ENCODE assay signal across 8 cellular contexts in the genomic region with DNA sequence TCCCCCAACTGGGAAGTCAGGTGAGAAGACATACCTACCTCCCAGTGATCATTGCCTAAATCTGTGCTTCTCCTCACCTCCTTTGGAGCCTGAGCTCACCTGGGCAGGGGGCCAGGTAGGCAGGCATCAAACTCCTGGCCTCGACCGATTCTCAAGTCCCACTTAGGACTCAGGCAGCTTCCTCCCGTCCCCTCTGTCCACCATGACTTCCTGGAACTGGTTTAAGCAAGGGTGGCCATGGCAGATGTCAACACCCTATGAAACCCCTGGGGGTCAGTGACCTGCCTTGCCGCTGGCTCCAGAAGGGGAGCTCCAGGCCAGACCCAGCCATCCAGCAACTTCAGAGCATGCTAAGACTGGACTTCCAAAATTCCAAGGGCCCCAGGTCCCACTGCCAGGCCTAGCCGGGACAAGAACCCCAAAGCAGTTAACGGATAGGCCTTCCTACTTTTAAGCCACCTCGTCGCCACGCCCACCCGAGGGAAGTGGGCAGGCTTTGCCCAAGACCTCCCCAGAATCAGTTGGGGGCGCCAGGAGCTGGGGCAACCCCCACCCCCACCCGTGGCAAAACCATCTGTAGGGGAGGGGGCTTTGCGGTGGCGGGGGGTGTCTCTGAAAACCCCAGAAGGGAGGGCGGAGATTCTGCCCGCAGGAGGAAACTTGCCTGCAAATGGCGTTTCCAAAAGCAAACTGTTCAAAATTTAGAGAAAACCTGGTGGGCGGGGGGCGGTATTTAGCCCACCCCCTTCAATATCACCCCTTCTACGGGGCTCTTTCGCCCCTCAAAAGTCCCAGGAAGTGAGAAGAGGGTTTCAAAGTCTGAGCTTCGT. TPM values are rescaled to one million over a fixed set of nuclear protein-coding genes. Genes with fewer than 3 reads are reported as not detected.
DNase-seq lines count a peak whose midpoint lies in the region; ATAC-seq and TF ChIP-seq lines count a peak whose summit lies in the region.

No MANE protein-coding gene starts in this region.

- TF ChIP-seq CTCF in VCaP (conservative IDR thresholded peaks at IDR 0.05) = no peak

- ATAC-seq in left lobe of liver (peak; percentile 30), HG02970 (IDR thresholded peaks at IDR 0.05; ENCODE audit: low FRiP score, unreplicated experiment) (no peak), HG03175 (IDR thresholded peaks at IDR 0.05; ENCODE audit: unreplicated experiment) (no peak)

- H3K27ac ChIP-seq in VCaP = peak overlapping the region; percentile 60; the same call in 1 of the 2 replicates

- DNase-seq in activated gamma-delta T cell treated with Interleukin-2 at 50 U/mL for 16 hours = peak; percentile 35
- DNase-seq in activated gamma-delta T cell (lab: John Stamatoyannopoulos, UW) = no peak
- DNase-seq in cerebellar cortex (ENCODE audit: low spot score) = peak; percentile 24
- peak; percentile 63 for DNase-seq in left lobe of liver (ENCODE audit: low spot score)
- peak; percentile 47 for DNase-seq in stimulated activated CD8-positive, alpha-beta memory T cell treated with anti-CD3 and anti-CD28 coated beads, Interleukin-12 subunit alpha, Interleukin-12 subunit beta, amount 100 ng/mL, for 4 hours (ENCODE audit: low read depth)

RNA-seq across cellular contexts. Expression of a gene that starts 0.7 kb away (rescaled TPM):
- total RNA-seq in left lobe of liver = 12.0 TPM

RNA-seq across cellular contexts. Expression of a gene that starts 35.3 kb away (rescaled TPM):
- 11.1 TPM for total RNA-seq in left lobe of liver

RNA-seq across cellular contexts. Expression of a gene that starts 35.9 kb away (rescaled TPM):
- not detected for total RNA-seq in left lobe of liver

RNA-seq across cellular contexts. Expression of a gene that starts 42.5 kb away (rescaled TPM):
- 0.45 TPM for total RNA-seq in left lobe of liver
